1 cellular context compared by ENCODE assay signal in the genomic region with DNA sequence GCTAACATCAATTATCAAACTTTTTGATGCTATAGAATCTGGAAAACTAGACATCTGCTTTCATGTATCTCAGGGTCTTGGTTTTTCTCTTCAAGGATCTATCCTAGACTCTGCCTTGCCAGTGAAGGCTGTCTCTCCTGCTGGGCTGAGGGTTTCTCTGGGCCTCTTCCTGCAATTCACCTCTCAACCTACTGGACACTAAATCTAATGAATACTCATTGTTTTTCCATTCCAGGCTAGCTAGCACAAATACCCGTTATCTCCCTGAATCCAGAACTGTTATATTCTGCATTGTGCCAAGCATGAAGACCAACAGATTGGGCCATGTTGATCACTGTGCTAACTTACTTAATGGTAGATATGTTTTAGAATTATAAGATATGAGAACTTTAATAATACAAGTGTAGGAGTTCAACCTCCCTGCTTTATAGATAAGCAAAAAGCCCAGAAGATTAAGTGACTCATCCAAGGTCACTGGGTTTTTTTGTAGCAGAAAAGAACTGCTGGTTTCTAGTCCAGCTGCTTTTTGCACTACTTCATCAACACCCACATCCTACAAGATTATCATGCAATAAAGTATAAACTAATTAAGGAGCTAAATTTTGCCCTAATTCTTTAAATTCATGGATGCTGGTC.
TF ChIP-seq lines count a peak whose summit lies in the region.

No MANE protein-coding gene starts in this region.

TF ChIP-seq in endothelial cell of umbilical vein, 7 proteins besides CTCF, POLR2A, EP300 and RAD21:
- TF ChIP-seq GATA2 (IDR thresholded peaks at IDR 0.05; ENCODE audit: insufficient read depth, insufficient read length, low read depth, low read length) (peak; percentile 15), MYC (IDR thresholded peaks at IDR 0.05; ENCODE audit: low read depth, low read length) (no peak), JUN (IDR thresholded peaks at IDR 0.05; ENCODE audit: borderline replicate concordance, insufficient read depth, insufficient read length, low read depth) (no peak), FOS (IDR thresholded peaks at IDR 0.05; ENCODE audit: borderline replicate concordance, insufficient read depth, low read length) (peak; percentile 48), EZH2 (IDR thresholded peaks at IDR 0.05; ENCODE audit: borderline replicate concordance, low read depth, low read length, severe bottlenecking) (no peak)
